Comparison of ENCODE assay signal across 8 cellular contexts in genomic region chr10:27503498-27504006, GRCh38. TPM values are rescaled to one million over a fixed set of nuclear protein-coding genes. Genes with fewer than 3 reads are reported as not detected.
DNase-seq lines count a peak whose midpoint lies in the region; ATAC-seq and TF ChIP-seq lines count a peak whose summit lies in the region.

No MANE protein-coding gene starts in this region.

- H3K27me3 ChIP-seq in dorsolateral prefrontal cortex, result no peaks in the 10 kb centered on the region
- H3K27me3 ChIP-seq in neural cell (ENCODE audit: insufficient read depth, low read depth, low read length), result no peaks in the 10 kb centered on the region

- CTCF ChIA-PET in GM10248 (lab: Yijun Ruan, JAX), result interaction anchor here (1.0 to 2.3 kb wide), 7 partner anchors 11 to 40 kb away, joined by 3 to 12 read pairs (median 5); no protein-coding TSS in a partner anchor

- no peaks in the 10 kb centered on the region for H3K36me3 ChIP-seq in neural cell (ENCODE audit: insufficient read depth, low read length)

- no peaks in the 10 kb centered on the region for H3K9me2 ChIP-seq in neural cell (ENCODE audit: insufficient read depth, low read length)

- H3F3A ChIP-seq in neural cell (ENCODE audit: insufficient read depth, low read length, poor library complexity, severe bottlenecking), result no peaks in the 10 kb centered on the region

- H3K4me3 ChIP-seq in LNCaP clone FGC (ENCODE audit: low read depth, low read length) (peak overlapping the region; percentile 91), dorsolateral prefrontal cortex (peak overlapping the region; percentile 66 to 97 (median 88)), neural cell (ENCODE audit: low read length) (peak overlapping the region; percentile 83)

- DNase-seq in LNCaP clone FGC (ENCODE audit: low read depth), result no peak
- no peak for DNase-seq in dorsolateral prefrontal cortex
- DNase-seq in OCI-M1 (lab: John Stamatoyannopoulos, UW), result no peak
- DNase-seq in GM10248 (ENCODE audit: extremely low spot score), result no peak
- DNase-seq in MV-4-11 (lab: John Stamatoyannopoulos, UW), result no peak

- POLR2A ChIA-PET in GM10248 (lab: Yijun Ruan, JAX), result interaction anchor here (0.7 to 1.3 kb wide), 2 partner anchors 20 to 34 kb away, joined by 3 read pairs; no protein-coding TSS in a partner anchor

- no peak for TF ChIP-seq EP300 in neural cell (conservative IDR thresholded peaks at IDR 0.05; ENCODE audit: poor library complexity, severe bottlenecking)

- no peak for TF ChIP-seq RAD21 in neural cell (conservative IDR thresholded peaks at IDR 0.05)

- intact Hi-C loops in dorsolateral prefrontal cortex (cut with DNase I), result loop anchor here (5.0 to 10.0 kb wide), 4 partner anchors 259 to 1031 kb away; partner anchors contain the start of genes ACBD5 (in 2 of the 2), MPP7 (in 1 of the 2) and WAC (in 1 of the 2)

- TF ChIP-seq CTCF in C4-2B (conservative IDR thresholded peaks at IDR 0.05), result no peak
- no peak for TF ChIP-seq CTCF in LNCaP clone FGC (IDR thresholded peaks at IDR 0.05; ENCODE audit: control insufficient read depth, extremely low read depth, insufficient read depth)
- no peak for TF ChIP-seq CTCF in dorsolateral prefrontal cortex (IDR thresholded peaks at IDR 0.05 in 54 of 56, conservative IDR thresholded peaks at IDR 0.05 in 2 of 56; ENCODE audit: low read depth in 1 of 56, partially characterized antibody in 56 of 56)
- TF ChIP-seq CTCF in neural cell (IDR thresholded peaks at IDR 0.05; ENCODE audit: poor library complexity, severe bottlenecking), result no peak
- no peak for TF ChIP-seq CTCF in GM10248 (IDR thresholded peaks at IDR 0.05; ENCODE audit: control extremely low read depth, extremely low read depth, low read depth, missing control alignments)

- H4K20me1 ChIP-seq in neural cell (ENCODE audit: insufficient read depth), result no peaks in the 10 kb centered on the region

- H3K79me2 ChIP-seq in neural cell (replicated peaks; ENCODE audit: insufficient read depth, low read length), result peaks cover 41% of the 10 kb centered on the region

- no peak for ATAC-seq in HG03097 (IDR thresholded peaks at IDR 0.05; ENCODE audit: low FRiP score, unreplicated experiment)

- no peaks in the 10 kb centered on the region for H3K9me3 ChIP-seq in neural cell (ENCODE audit: low read length)

- peak overlapping the region; percentile 90 for H2AFZ ChIP-seq in neural cell (ENCODE audit: low read depth, low read length)

- H3K27ac ChIP-seq in C4-2B, result peak overlapping the region; percentile 75
- peak overlapping the region in 57 of 59 donors; percentile 11 to 95 (median 83) for H3K27ac ChIP-seq in dorsolateral prefrontal cortex
- peak overlapping the region; percentile 74 for H3K27ac ChIP-seq in neural cell (ENCODE audit: low read length)

- peak overlapping the region; percentile 66 for H3K4me2 ChIP-seq in neural cell (ENCODE audit: low read length)

- H3K9ac ChIP-seq in neural cell (ENCODE audit: low read length), result peak overlapping the region; percentile 58

TF ChIP-seq in neural cell, 6 proteins besides CTCF, POLR2A, EP300 and RAD21:
- no peak for TF ChIP-seq SMC3 (conservative IDR thresholded peaks at IDR 0.05; ENCODE audit: poor library complexity)
- TF ChIP-seq TAF1 (IDR thresholded peaks at IDR 0.05; ENCODE audit: low read depth), result no peak
- no peak for TF ChIP-seq EZH2 (IDR thresholded peaks at IDR 0.05; ENCODE audit: borderline replicate concordance, insufficient read depth, low read length, poor library complexity, severe bottlenecking)
- no peak for TF ChIP-seq POLR2AphosphoS5 (IDR thresholded peaks at IDR 0.05)
- TF ChIP-seq REST (IDR thresholded peaks at IDR 0.05; ENCODE audit: borderline replicate concordance), result no peak
- TF ChIP-seq MXI1 (conservative IDR thresholded peaks at IDR 0.05; ENCODE audit: poor library complexity, severe bottlenecking), result no peak

RNA-seq across cellular contexts. Expression of gene RAB18, which starts 0.6 kb away (rescaled TPM):
- 100 to 1,000 TPM in 118 of 120 experiments, 10 to 100 TPM in 2; 87.4 to 185 (median 148) TPM for total RNA-seq in dorsolateral prefrontal cortex
- polyA plus RNA-seq in neural cell, result 84.1 and 122 TPM in 2 replicates
- 119 and 127 TPM in 2 replicates for polyA minus RNA-seq in neural cell
